ENCODE assay signal across 1 cellular context in the genomic region with DNA sequence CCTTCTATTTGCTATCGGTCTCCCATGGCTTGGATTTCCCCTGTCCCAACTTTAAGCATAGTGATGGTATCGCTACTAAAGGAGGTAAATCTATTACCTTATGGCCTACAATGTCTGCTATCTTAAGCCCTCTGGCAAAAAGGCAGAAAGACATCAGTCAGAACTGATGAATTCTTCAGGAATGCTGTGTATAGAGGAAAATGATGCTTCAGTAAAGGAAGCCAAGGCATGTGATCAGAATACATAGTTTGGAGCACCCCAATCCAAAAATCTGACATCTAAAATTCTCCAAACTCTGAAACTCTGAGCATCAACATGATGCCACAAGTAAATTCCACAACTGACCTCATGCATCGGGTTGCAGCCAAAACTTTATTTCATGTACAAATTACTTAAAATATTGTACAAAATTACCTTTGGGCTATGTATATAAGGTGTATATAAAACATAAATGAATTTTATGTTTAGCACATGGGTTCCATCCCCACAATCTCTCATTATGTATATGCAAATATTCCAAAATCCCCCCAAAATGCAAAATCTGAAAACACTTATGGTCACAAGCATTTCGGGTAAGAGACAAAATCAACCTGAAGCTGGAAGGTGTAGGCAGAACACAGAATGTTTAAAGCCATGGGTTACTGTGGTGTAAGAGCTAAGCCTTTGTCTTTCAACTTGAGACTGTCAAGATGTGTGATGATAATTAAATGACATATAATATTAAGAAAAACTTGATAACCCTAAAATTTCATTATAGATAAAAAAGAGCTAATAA.
TF ChIP-seq lines count a peak whose summit lies in the region.

No MANE protein-coding gene starts in this region.

TF ChIP-seq in HepG2, 621 proteins besides CTCF, POLR2A, EP300 and RAD21 (continued from another document):
- TF ChIP-seq PBX2 (CRISPR knock-in tag; IDR thresholded peaks at IDR 0.05) (no peak), ZNF800 (CRISPR knock-in tag; IDR thresholded peaks at IDR 0.05) (no peak), ZNF749 (CRISPR knock-in tag; IDR thresholded peaks at IDR 0.05; ENCODE audit: borderline replicate concordance) (no peak), ZNF883 (CRISPR knock-in tag; IDR thresholded peaks at IDR 0.05; ENCODE audit: not compliant biosample characterization) (no peak), KLF9 (CRISPR knock-in tag; IDR thresholded peaks at IDR 0.05; ENCODE audit: low read depth) (no peak), SMYD3 (CRISPR knock-in tag; IDR thresholded peaks at IDR 0.05) (no peak)
- TF ChIP-seq, protein P1, sequence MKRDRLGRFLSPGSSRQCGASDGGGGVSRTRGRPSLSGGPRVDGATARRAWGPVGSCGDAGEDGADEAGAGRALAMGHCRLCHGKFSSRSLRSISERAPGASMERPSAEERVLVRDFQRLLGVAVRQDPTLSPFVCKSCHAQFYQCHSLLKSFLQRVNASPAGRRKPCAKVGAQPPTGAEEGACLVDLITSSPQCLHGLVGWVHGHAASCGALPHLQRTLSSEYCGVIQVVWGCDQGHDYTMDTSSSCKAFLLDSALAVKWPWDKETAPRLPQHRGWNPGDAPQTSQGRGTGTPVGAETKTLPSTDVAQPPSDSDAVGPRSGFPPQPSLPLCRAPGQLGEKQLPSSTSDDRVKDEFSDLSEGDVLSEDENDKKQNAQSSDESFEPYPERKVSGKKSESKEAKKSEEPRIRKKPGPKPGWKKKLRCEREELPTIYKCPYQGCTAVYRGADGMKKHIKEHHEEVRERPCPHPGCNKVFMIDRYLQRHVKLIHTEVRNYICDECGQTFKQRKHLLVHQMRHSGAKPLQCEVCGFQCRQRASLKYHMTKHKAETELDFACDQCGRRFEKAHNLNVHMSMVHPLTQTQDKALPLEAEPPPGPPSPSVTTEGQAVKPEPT (CRISPR knock-in tag; IDR thresholded peaks at IDR 0.05; ENCODE audit: low read depth), result no peak
- TF ChIP-seq, protein P2, sequence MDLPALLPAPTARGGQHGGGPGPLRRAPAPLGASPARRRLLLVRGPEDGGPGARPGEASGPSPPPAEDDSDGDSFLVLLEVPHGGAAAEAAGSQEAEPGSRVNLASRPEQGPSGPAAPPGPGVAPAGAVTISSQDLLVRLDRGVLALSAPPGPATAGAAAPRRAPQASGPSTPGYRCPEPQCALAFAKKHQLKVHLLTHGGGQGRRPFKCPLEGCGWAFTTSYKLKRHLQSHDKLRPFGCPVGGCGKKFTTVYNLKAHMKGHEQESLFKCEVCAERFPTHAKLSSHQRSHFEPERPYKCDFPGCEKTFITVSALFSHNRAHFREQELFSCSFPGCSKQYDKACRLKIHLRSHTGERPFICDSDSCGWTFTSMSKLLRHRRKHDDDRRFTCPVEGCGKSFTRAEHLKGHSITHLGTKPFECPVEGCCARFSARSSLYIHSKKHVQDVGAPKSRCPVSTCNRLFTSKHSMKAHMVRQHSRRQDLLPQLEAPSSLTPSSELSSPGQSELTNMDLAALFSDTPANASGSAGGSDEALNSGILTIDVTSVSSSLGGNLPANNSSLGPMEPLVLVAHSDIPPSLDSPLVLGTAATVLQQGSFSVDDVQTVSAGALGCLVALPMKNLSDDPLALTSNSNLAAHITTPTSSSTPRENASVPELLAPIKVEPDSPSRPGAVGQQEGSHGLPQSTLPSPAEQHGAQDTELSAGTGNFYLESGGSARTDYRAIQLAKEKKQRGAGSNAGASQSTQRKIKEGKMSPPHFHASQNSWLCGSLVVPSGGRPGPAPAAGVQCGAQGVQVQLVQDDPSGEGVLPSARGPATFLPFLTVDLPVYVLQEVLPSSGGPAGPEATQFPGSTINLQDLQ (CRISPR knock-in tag; IDR thresholded peaks at IDR 0.05), result no peak
